Comparison of ENCODE assay signal across 18 cellular contexts in the genomic region with DNA sequence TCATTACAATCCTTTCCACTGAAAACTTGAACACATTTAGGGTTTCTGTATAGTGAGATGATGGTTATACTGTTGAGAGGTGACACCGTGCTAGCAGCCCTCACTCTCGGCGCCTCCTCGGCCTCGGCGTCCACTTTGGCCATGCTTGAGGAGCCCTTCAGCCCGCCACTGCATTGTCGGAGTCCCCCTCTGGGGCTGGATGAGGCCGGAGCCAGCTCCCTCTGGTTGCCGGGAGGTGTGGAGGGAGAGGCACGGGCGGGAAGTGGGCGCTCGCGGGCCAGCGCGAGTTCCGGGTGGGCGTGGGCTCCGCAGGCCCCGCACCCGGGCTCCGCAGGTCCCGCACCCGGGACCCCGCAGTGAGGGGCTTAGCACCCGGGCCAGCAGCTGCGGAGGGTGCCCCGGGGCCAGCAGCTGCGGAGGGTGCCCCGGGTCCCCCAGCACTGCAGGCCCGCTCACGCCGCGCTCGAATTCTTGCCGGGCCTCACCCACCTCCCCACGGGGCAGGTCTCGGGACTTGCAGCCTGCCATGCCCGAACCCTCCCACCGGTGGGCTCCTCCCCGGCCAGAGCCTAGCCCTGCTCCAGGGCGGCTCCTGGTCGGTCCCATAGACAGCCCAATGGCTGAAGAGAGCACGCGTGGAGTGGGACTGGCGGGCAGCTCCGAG.
DNase-seq lines count a peak whose midpoint lies in the region; ATAC-seq, FAIRE-seq and TF ChIP-seq lines count a peak whose summit lies in the region.
"Had no signal": no experiment of that assay in that cellular context is flagged by ENCODE, and none has a peak within 500 bp of the region (broad histone marks: within the 10 kb centered on the region; RNA-seq: fewer than 3 reads in every experiment).

No MANE protein-coding gene starts in this region.

- no peak overlapping the region for H3K4ac ChIP-seq in mesenchymal stem cell (ENCODE audit: low read depth in 1 of 2, low read length in 2 of 2)

- H3K23ac ChIP-seq in mesenchymal stem cell (ENCODE audit: low read length in 2 of 2) = no peak overlapping the region

- H3K9me3 ChIP-seq in HEK293 (ENCODE audit: control insufficient read depth, insufficient read depth, low read depth, low read length) = no peaks in the 10 kb centered on the region
- H3K9me3 ChIP-seq in mesenchymal stem cell (ENCODE audit: control insufficient read depth, low read length) = no peaks in the 10 kb centered on the region
- H3K9me3 ChIP-seq in Caco-2 = no peaks in the 10 kb centered on the region; the same call in 1 of the 2 replicates
- H3K9me3 ChIP-seq: A549, HAP-1 had no signal

- no peaks in the 10 kb centered on the region for H3K36me3 Mint-ChIP-seq in stimulated activated memory B cell treated with anti-CD40 and anti-IgM and Interleukin-4, amounts not matched to agents 10 μg/mL and 1 μg/mL and 100 μg/mL, for 72 hours
- no peaks in the 10 kb centered on the region for H3K36me3 Mint-ChIP-seq in Caco-2 (ENCODE audit: insufficient read depth, unreplicated experiment)
- H3K36me3 Mint-ChIP-seq in activated T-helper 2 cell treated with anti-CD3 and anti-CD28 coated beads, Interferon-gamma antibody, Interleukin-2, Interleukin-4, amounts not matched to agents 10 μg/mL and 5 μg/mL and 100 μg/mL, durations not matched to agents 14 hours and 24 hours and 36 hours (ENCODE audit: low read depth) = no peaks in the 10 kb centered on the region
- H3K36me3 Mint-ChIP-seq: CD14-positive monocyte; CD4-positive, alpha-beta memory T cell had no signal

- no peaks in the 10 kb centered on the region for H3K4me1 Mint-ChIP-seq in stimulated activated memory B cell treated with anti-CD40 and anti-IgM and Interleukin-4, amounts not matched to agents 10 μg/mL and 1 μg/mL and 100 μg/mL, for 72 hours
- peaks cover 9% of the 10 kb centered on the region for H3K4me1 Mint-ChIP-seq in Caco-2 (ENCODE audit: low read depth, unreplicated experiment)
- H3K4me1 Mint-ChIP-seq in activated T-helper 2 cell treated with anti-CD3 and anti-CD28 coated beads, Interferon-gamma antibody, Interleukin-2, Interleukin-4, amounts not matched to agents 10 μg/mL and 5 μg/mL and 100 μg/mL, durations not matched to agents 14 hours and 24 hours and 36 hours (ENCODE audit: low read depth) = no peaks in the 10 kb centered on the region
- H3K4me1 Mint-ChIP-seq: CD4-positive, alpha-beta memory T cell had no signal

- peaks cover 28% of the 10 kb centered on the region for H3K4me1 ChIP-seq in HEK293 (ENCODE audit: control insufficient read depth, insufficient read depth, low read length)
- H3K4me1 ChIP-seq in mesenchymal stem cell (ENCODE audit: control insufficient read depth, insufficient read depth, low read depth, low read length) = no peaks in the 10 kb centered on the region
- H3K4me1 ChIP-seq in Caco-2 = peaks cover 17% of the 10 kb centered on the region

- peak overlapping the region; percentile 18 for H4K91ac ChIP-seq in mesenchymal stem cell (ENCODE audit: low read length)

- intact Hi-C loops in Caco-2 (cut with micrococcal nuclease; ENCODE audit: unreplicated experiment) = no loop called here
- intact Hi-C loops in activated T-helper 2 cell treated with anti-CD3 and anti-CD28 coated beads, Interferon-gamma antibody, Interleukin-2, Interleukin-4, amounts not matched to agents 10 μg/mL and 5 μg/mL and 100 μg/mL, durations not matched to agents 14 hours and 24 hours and 36 hours (cut with micrococcal nuclease) = no loop called here

- H3K27me3 ChIP-seq in mesenchymal stem cell (ENCODE audit: control insufficient read depth in 1 of 2, insufficient read depth in 1 of 2, low read length in 2 of 2) = no peaks in the 10 kb centered on the region
- no peaks in the 10 kb centered on the region for H3K27me3 ChIP-seq in Caco-2 (replicated peaks; ENCODE audit: control insufficient read depth, insufficient read depth, low read length)

- 98% methylated on average over 48 of the region's 48 CpGs for WGBS in mesenchymal stem cell

- no peak overlapping the region for H2AK5ac ChIP-seq in mesenchymal stem cell (ENCODE audit: low read length, severe bottlenecking)

- no peak overlapping the region for H3K14ac ChIP-seq in mesenchymal stem cell (ENCODE audit: low read length in 2 of 2)

- H3K4me3 Mint-ChIP-seq in stimulated activated memory B cell treated with anti-CD40 and anti-IgM and Interleukin-4, amounts not matched to agents 10 μg/mL and 1 μg/mL and 100 μg/mL, for 72 hours = no peak overlapping the region
- no peak overlapping the region for H3K4me3 Mint-ChIP-seq in Caco-2 (ENCODE audit: unreplicated experiment)
- H3K4me3 Mint-ChIP-seq in activated T-helper 2 cell treated with anti-CD3 and anti-CD28 coated beads, Interferon-gamma antibody, Interleukin-2, Interleukin-4, amounts not matched to agents 10 μg/mL and 5 μg/mL and 100 μg/mL, durations not matched to agents 14 hours and 24 hours and 36 hours (ENCODE audit: low read depth) = no peak overlapping the region
- H3K4me3 Mint-ChIP-seq: CD14-positive monocyte; CD4-positive, alpha-beta memory T cell had no signal

- H3K4me2 ChIP-seq in mesenchymal stem cell (ENCODE audit: low read length, poor library complexity, severe bottlenecking) = no peak overlapping the region
- H3K4me2 ChIP-seq: A549 had no signal

- FAIRE-seq in urothelium cell line (lab: Jason Lieb, UNC) = no peak
- FAIRE-seq: A549 had no signal

- H2AFZ ChIP-seq in mesenchymal stem cell (ENCODE audit: low read depth, low read length) = no peak overlapping the region

- peak; percentile 60 for ATAC-seq in stimulated activated memory B cell treated with anti-CD40 and anti-IgM and Interleukin-4, amounts not matched to agents 10 μg/mL and 1 μg/mL and 100 μg/mL, for 72 hours
- ATAC-seq: A549 had no signal

- H2BK12ac ChIP-seq in mesenchymal stem cell (ENCODE audit: low read length in 2 of 2) = no peak overlapping the region

- BruUV-seq in Caco-2 (replicated peaks; lab: Mats Ljungman, UMichigan) = no TSS peak

- no peak overlapping the region for H3K27ac ChIP-seq in HEK293 (ENCODE audit: extremely low read depth, low read depth, low read length)
- no peak overlapping the region for H3K27ac ChIP-seq in mesenchymal stem cell (ENCODE audit: low read length, poor library complexity, severe bottlenecking)
- H3K27ac ChIP-seq: 22Rv1, A549 had no signal

- no peak overlapping the region for H3K9ac ChIP-seq in mesenchymal stem cell (ENCODE audit: low read length)

- H3K4me3 ChIP-seq in HEK293 (ENCODE audit: low read depth, low read length) (no peak overlapping the region), mesenchymal stem cell (ENCODE audit: insufficient read depth in 1 of 2, low read depth in 1 of 2, low read length in 2 of 2) (no peak overlapping the region), Caco-2 (ENCODE audit: low read depth, low read length) (no peak overlapping the region)
- H3K4me3 ChIP-seq: A549, HAP-1 had no signal

- H3K18ac ChIP-seq in mesenchymal stem cell (ENCODE audit: low read depth in 1 of 2, low read length in 2 of 2) = no peak overlapping the region

- no peaks in the 10 kb centered on the region for H3K79me1 ChIP-seq in mesenchymal stem cell (replicated peaks; ENCODE audit: low read length, poor library complexity, severe bottlenecking)

- DNase-seq in activated gamma-delta T cell (lab: John Stamatoyannopoulos, UW) = peak; percentile 8
- no peak for DNase-seq in activated gamma-delta T cell treated with Interleukin-2 at 50 U/mL for 16 hours
- DNase-seq in mesenchymal stem cell = no peak
- DNase-seq in Caco-2 = no peak
- DNase-seq in urothelium cell line (ENCODE audit: low spot score) = no peak
- no peak for DNase-seq in activated T-helper 2 cell treated with anti-CD3 and anti-CD28 coated beads, Interferon-gamma antibody, Interleukin-2, Interleukin-4, amounts not matched to agents 10 μg/mL and 5 μg/mL and 100 μg/mL, durations not matched to agents 14 hours and 24 hours and 36 hours (ENCODE audit: low spot score)
- DNase-seq: AML-193; Calu3; CD4-positive, alpha-beta memory T cell; DMS79 treated with DMSO at 0.1 percent for 48 hours; GF-D8; GOT3 had no signal

- no peaks in the 10 kb centered on the region for H3K27me3 Mint-ChIP-seq in stimulated activated memory B cell treated with anti-CD40 and anti-IgM and Interleukin-4, amounts not matched to agents 10 μg/mL and 1 μg/mL and 100 μg/mL, for 72 hours
- H3K27me3 Mint-ChIP-seq in Caco-2 (ENCODE audit: insufficient read depth, unreplicated experiment) = no peaks in the 10 kb centered on the region
- H3K27me3 Mint-ChIP-seq in activated T-helper 2 cell treated with anti-CD3 and anti-CD28 coated beads, Interferon-gamma antibody, Interleukin-2, Interleukin-4, amounts not matched to agents 10 μg/mL and 5 μg/mL and 100 μg/mL, durations not matched to agents 14 hours and 24 hours and 36 hours (ENCODE audit: low read depth) = no peaks in the 10 kb centered on the region
- H3K27me3 Mint-ChIP-seq: CD4-positive, alpha-beta memory T cell had no signal

- no peak for TF ChIP-seq CTCF in HEK293 (tag by site-specific recombination; IDR thresholded peaks at IDR 0.05)
- no peak for TF ChIP-seq CTCF in Caco-2 (IDR thresholded peaks at IDR 0.05; ENCODE audit: insufficient read depth in 1 of 2, low read depth in 1 of 2, low read length in 1 of 2, severe bottlenecking in 1 of 2, unreplicated experiment in 1 of 2)

- no peak overlapping the region for H4K8ac ChIP-seq in mesenchymal stem cell (ENCODE audit: low read length)

- no peaks in the 10 kb centered on the region for H3K9me3 Mint-ChIP-seq in stimulated activated memory B cell treated with anti-CD40 and anti-IgM and Interleukin-4, amounts not matched to agents 10 μg/mL and 1 μg/mL and 100 μg/mL, for 72 hours
- no peaks in the 10 kb centered on the region for H3K9me3 Mint-ChIP-seq in Caco-2 (ENCODE audit: unreplicated experiment)
- no peaks in the 10 kb centered on the region for H3K9me3 Mint-ChIP-seq in activated T-helper 2 cell treated with anti-CD3 and anti-CD28 coated beads, Interferon-gamma antibody, Interleukin-2, Interleukin-4, amounts not matched to agents 10 μg/mL and 5 μg/mL and 100 μg/mL, durations not matched to agents 14 hours and 24 hours and 36 hours

- no peak overlapping the region for H2BK15ac ChIP-seq in mesenchymal stem cell (ENCODE audit: low read depth, poor library complexity, severe bottlenecking)

- no peak overlapping the region for H3K27ac Mint-ChIP-seq in stimulated activated memory B cell treated with anti-CD40 and anti-IgM and Interleukin-4, amounts not matched to agents 10 μg/mL and 1 μg/mL and 100 μg/mL, for 72 hours
- H3K27ac Mint-ChIP-seq in Caco-2 (ENCODE audit: unreplicated experiment) = no peak overlapping the region
- no peak overlapping the region for H3K27ac Mint-ChIP-seq in activated T-helper 2 cell treated with anti-CD3 and anti-CD28 coated beads, Interferon-gamma antibody, Interleukin-2, Interleukin-4, amounts not matched to agents 10 μg/mL and 5 μg/mL and 100 μg/mL, durations not matched to agents 14 hours and 24 hours and 36 hours
- H3K27ac Mint-ChIP-seq: CD14-positive monocyte; CD4-positive, alpha-beta memory T cell had no signal

- H3K36me3 ChIP-seq in HEK293 (ENCODE audit: control insufficient read depth in 2 of 2, insufficient read depth in 1 of 2, low read length in 2 of 2) (no peaks in the 10 kb centered on the region), mesenchymal stem cell (ENCODE audit: control insufficient read depth in 1 of 2, insufficient read depth in 2 of 2, low read depth in 1 of 2, low read length in 2 of 2) (no peaks in the 10 kb centered on the region), Caco-2 (ENCODE audit: control insufficient read depth, insufficient read depth, low read length) (no peaks in the 10 kb centered on the region)
- H3K36me3 ChIP-seq: HAP-1 had no signal

- H2BK120ac ChIP-seq in mesenchymal stem cell (ENCODE audit: low read depth, low read length) = no peak overlapping the region

- CTCF ChIA-PET in HEK293 (lab: Yijun Ruan, JAX) = no interaction called here
- CTCF ChIA-PET in Caco-2 (lab: Charles Lee) = no interaction called here

- H2BK5ac ChIP-seq in mesenchymal stem cell (ENCODE audit: low read depth, low read length, poor library complexity, severe bottlenecking) = no peak overlapping the region

- POLR2A ChIA-PET in HEK293 (lab: Yijun Ruan, JAX) (no interaction called here), Caco-2 (lab: Charles Lee) (no interaction called here)
